19 cellular contexts compared by ENCODE assay signal in genomic region chr3:43013256-43013655, GRCh38. TPM values are rescaled to one million over a fixed set of nuclear protein-coding genes. Genes with fewer than 3 reads are reported as not detected.
"Had no signal": no experiment of that assay in that cellular context is flagged by ENCODE, and none has a peak within 500 bp of the region (broad histone marks: within the 10 kb centered on the region; RNA-seq: fewer than 3 reads in every experiment).

No MANE protein-coding gene starts in this region.

- H3K27ac Mint-ChIP-seq: activated CD4-positive, alpha-beta T cell treated with anti-CD3 and anti-CD28 coated beads, Interleukin-2, amount 10 ng/mL, durations not matched to agents 24 days and 14 days; activated naive CD4-positive, alpha-beta T cell treated with anti-CD3 and anti-CD28 coated beads, Interleukin-2, amount 10 ng/mL, durations not matched to agents 7 days and 5 days; activated naive CD8-positive, alpha-beta T cell treated with anti-CD3 and anti-CD28 coated beads, Interleukin-2, amount 50 U/mL, for 24 hours; brain; natural killer cell had no signal

- H3K27me3 Mint-ChIP-seq: activated CD4-positive, alpha-beta T cell treated with anti-CD3 and anti-CD28 coated beads, Interleukin-2, amount 10 ng/mL, durations not matched to agents 24 days and 14 days; activated naive CD4-positive, alpha-beta T cell treated with anti-CD3 and anti-CD28 coated beads, Interleukin-2, amount 10 ng/mL, durations not matched to agents 7 days and 5 days; activated naive CD8-positive, alpha-beta T cell treated with anti-CD3 and anti-CD28 coated beads, Interleukin-2, amount 50 U/mL, for 24 hours; central memory CD8-positive, alpha-beta T cell had no signal

- H3K4me1 ChIP-seq: lower lobe of right lung, tibial artery had no signal

- H3K27ac ChIP-seq: coronary artery, tibial artery had no signal

- H3K36me3 ChIP-seq: lower lobe of right lung, tibial artery had no signal

- H3K36me3 Mint-ChIP-seq: activated naive CD4-positive, alpha-beta T cell treated with anti-CD3 and anti-CD28 coated beads, Interleukin-2, amount 10 ng/mL, durations not matched to agents 7 days and 5 days; brain; natural killer cell had no signal

- H3K27me3 ChIP-seq: tibial artery had no signal

- H3K4me3 Mint-ChIP-seq: activated CD4-positive, alpha-beta T cell treated with anti-CD3 and anti-CD28 coated beads, Interleukin-2, amount 10 ng/mL, durations not matched to agents 24 days and 14 days; activated naive CD4-positive, alpha-beta T cell treated with anti-CD3 and anti-CD28 coated beads, Interleukin-2, amount 10 ng/mL, durations not matched to agents 7 days and 5 days; activated naive CD8-positive, alpha-beta T cell treated with anti-CD3 and anti-CD28 coated beads, Interleukin-2, amount 50 U/mL, for 24 hours; activated T-cell treated with anti-CD3 and anti-CD28 coated beads, Interleukin-2, amount 50 U/mL, for 4 hours; brain; central memory CD8-positive, alpha-beta T cell; natural killer cell had no signal

- DNase-seq: activated CD4-positive, CD25-positive, alpha-beta regulatory T cell; activated CD8-positive, alpha-beta memory T cell treated with anti-CD3 and anti-CD28 coated beads, Interleukin-2, amount 50 U/mL, for 4 hours; activated effector memory CD4-positive, alpha-beta T cell treated with Interleukin-2 at 50 U/mL for 16 hours; activated naive CD8-positive, alpha-beta T cell treated with anti-CD3 and anti-CD28 coated beads, Interleukin-2, amount 50 U/mL, for 24 hours; activated T-cell treated with anti-CD3 and anti-CD28 coated beads, Interleukin-2, amount 50 U/mL, for 4 hours; anterior cingulate cortex; hypothalamus; islet precursor cell; lower lobe of right lung; stimulated activated CD4-positive, alpha-beta T cell treated with anti-CD3 and anti-CD28 coated beads, Interleukin-2, amount 100 ng/mL, for 24 hours; stimulated activated naive CD4-positive, alpha-beta T cell treated with Interleukin-2 at 50 U/mL for 16 hours; T-helper 9 cell; tibial artery had no signal

- H3K4me3 ChIP-seq: coronary artery, lower lobe of right lung, tibial artery had no signal

- H3K4me1 Mint-ChIP-seq: activated CD4-positive, alpha-beta T cell treated with anti-CD3 and anti-CD28 coated beads, Interleukin-2, amount 10 ng/mL, durations not matched to agents 24 days and 14 days; activated naive CD4-positive, alpha-beta T cell treated with anti-CD3 and anti-CD28 coated beads, Interleukin-2, amount 10 ng/mL, durations not matched to agents 7 days and 5 days; brain; central memory CD8-positive, alpha-beta T cell; natural killer cell had no signal

- H3K9me3 Mint-ChIP-seq: activated CD4-positive, alpha-beta T cell treated with anti-CD3 and anti-CD28 coated beads, Interleukin-2, amount 10 ng/mL, durations not matched to agents 24 days and 14 days; activated naive CD8-positive, alpha-beta T cell treated with anti-CD3 and anti-CD28 coated beads, Interleukin-2, amount 50 U/mL, for 24 hours; activated T-cell treated with anti-CD3 and anti-CD28 coated beads, Interleukin-2, amount 50 U/mL, for 4 hours; brain; central memory CD8-positive, alpha-beta T cell; natural killer cell had no signal

- H3K9me3 ChIP-seq: tibial artery had no signal

RNA-seq across cellular contexts. Expression of gene GASK1A, which starts 34.1 kb away (rescaled TPM):
- total RNA-seq: activated CD4-positive, alpha-beta T cell treated with anti-CD3 and anti-CD28 coated beads, Interleukin-2, amount 10 ng/mL, durations not matched to agents 24 days and 14 days; activated T-cell treated with anti-CD3 and anti-CD28 coated beads, Interleukin-2, amount 50 U/mL, for 4 hours had no signal
